1 cellular context compared by ENCODE assay signal in genomic region chr6:139336994-139337393, GRCh38.
TF ChIP-seq lines count a peak whose summit lies in the region.

No MANE protein-coding gene starts in this region.

TF ChIP-seq in GM12878, 131 proteins besides CTCF, POLR2A, EP300 and RAD21:
- TF ChIP-seq GABPA (IDR thresholded peaks at IDR 0.05; ENCODE audit: low read depth) = no peak
- no peak for TF ChIP-seq IKZF2 (IDR thresholded peaks at IDR 0.05)
- no peak for TF ChIP-seq KLF5 (IDR thresholded peaks at IDR 0.05; ENCODE audit: partially characterized antibody)
- no peak for TF ChIP-seq PML (IDR thresholded peaks at IDR 0.05; ENCODE audit: low read length)
- TF ChIP-seq NRF1 (conservative IDR thresholded peaks at IDR 0.05; ENCODE audit: low read depth, low read length) = no peak
- no peak for TF ChIP-seq EZH2 (IDR thresholded peaks at IDR 0.05; ENCODE audit: borderline replicate concordance, control insufficient read depth, low read depth, low read length)
- TF ChIP-seq CREB1 (IDR thresholded peaks at IDR 0.05; ENCODE audit: low read depth) = no peak
- TF ChIP-seq BCLAF1 (IDR thresholded peaks at IDR 0.05) = no peak
- TF ChIP-seq ETV6 (conservative IDR thresholded peaks at IDR 0.05 in 1 of 2, IDR thresholded peaks at IDR 0.05 in 1 of 2; ENCODE audit: borderline replicate concordance in 1 of 2, low read depth in 1 of 2) = no peak
- TF ChIP-seq DPF2 (IDR thresholded peaks at IDR 0.05) = no peak
- no peak for TF ChIP-seq HDAC2 (IDR thresholded peaks at IDR 0.05)
- TF ChIP-seq CHD2 (IDR thresholded peaks at IDR 0.05; ENCODE audit: borderline replicate concordance, low read depth, low read length) = no peak
- no peak for TF ChIP-seq LARP7 (IDR thresholded peaks at IDR 0.05)
- TF ChIP-seq ZSCAN29 (IDR thresholded peaks at IDR 0.05) = no peak
- no peak for TF ChIP-seq SUZ12 (IDR thresholded peaks at IDR 0.05; ENCODE audit: unreplicated experiment)
- no peak for TF ChIP-seq SREBF2 (IDR thresholded peaks at IDR 0.05; ENCODE audit: low read length)
TF ChIP-seq in GM12878: peak in this region for 0.
